ENCODE assay signal across 17 cellular contexts in genomic region chr11:292211-293121, GRCh38. TPM values are rescaled to one million over a fixed set of nuclear protein-coding genes. Genes with fewer than 3 reads are reported as not detected.
DNase-seq lines count a peak whose midpoint lies in the region; ATAC-seq and TF ChIP-seq lines count a peak whose summit lies in the region.
"Had no signal": no experiment of that assay in that cellular context is flagged by ENCODE, and none has a peak within 500 bp of the region (broad histone marks: within the 10 kb centered on the region; RNA-seq: fewer than 3 reads in every experiment).

No MANE protein-coding gene starts in this region.

- H3K4me1 ChIP-seq in right atrium auricular region, result peaks cover 0 to 23% of the 10 kb centered on the region in 2 donors
- H3K4me1 ChIP-seq in upper lobe of right lung, result peaks cover 22% of the 10 kb centered on the region

- intact Hi-C loops in Right ventricle myocardium inferior (cut with DNase I), result no loop called here
- intact Hi-C loops in left cardiac atrium (cut with DNase I), result loop anchor here in 1 of 2 donors (10.0 kb wide), 1 partner anchor 58 kb away; the partner anchor contains the start of genes PSMD13 and SIRT3
- intact Hi-C loops in upper lobe of right lung (cut with DNase I), result no loop called here

- H3K36me3 ChIP-seq in right atrium auricular region (no peaks in the 10 kb centered on the region), upper lobe of right lung (peaks cover 4% of the 10 kb centered on the region)

- H3K27me3 ChIP-seq in right atrium auricular region (no peaks in the 10 kb centered on the region), upper lobe of right lung (no peaks in the 10 kb centered on the region)

- TF ChIP-seq CTCF in right atrium auricular region (IDR thresholded peaks at IDR 0.05), result no peak
- no peak for TF ChIP-seq CTCF in upper lobe of right lung (IDR thresholded peaks at IDR 0.05)

- H3K4me3 ChIP-seq in right atrium auricular region (no peak overlapping the region), upper lobe of right lung (no peak overlapping the region)
- H3K4me3 ChIP-seq: GM23338 had no signal

- no peaks in the 10 kb centered on the region for H3K9me3 ChIP-seq in right atrium auricular region
- H3K9me3 ChIP-seq in upper lobe of right lung, result no peaks in the 10 kb centered on the region
- H3K9me3 ChIP-seq: Caco-2 had no signal

- peak; percentile 69 for DNase-seq in Right ventricle myocardium inferior (ENCODE audit: missing footprints)
- no peak for DNase-seq in right atrium auricular region (ENCODE audit: low spot score)
- DNase-seq in left cardiac atrium, result peak; percentile 18
- DNase-seq in upper lobe of right lung, result peak; percentile 64
- no peak for DNase-seq in cerebellar nuclear complex (lab: John Stamatoyannopoulos, UW)
- DNase-seq: Kasumi-1, naive B cell, NCI-H1436, NCI-H226 had no signal

- ATAC-seq in Right ventricle myocardium inferior, result no peak
- no peak for ATAC-seq in left cardiac atrium
- ATAC-seq in upper lobe of right lung, result no peak
- no peak for ATAC-seq in HG03442 (IDR thresholded peaks at IDR 0.05; ENCODE audit: unreplicated experiment)

- H3K27ac ChIP-seq in right atrium auricular region, result no peak overlapping the region
- H3K27ac ChIP-seq in upper lobe of right lung, result no peak overlapping the region

RNA-seq across cellular contexts. Expression of gene PGGHG, which starts 3.5 kb away (rescaled TPM):
- total RNA-seq in Right ventricle myocardium inferior, result 10.0 TPM
- total RNA-seq in right atrium auricular region, result 1 to 10 TPM; 4.9 to 9.4 TPM
- 10 to 100 TPM; 10.8 to 15.8 TPM for total RNA-seq in left cardiac atrium
- total RNA-seq in upper lobe of right lung, result 105 TPM

RNA-seq across cellular contexts. Expression of gene IFITM5, which starts 6.9 kb away (rescaled TPM):
- total RNA-seq in Right ventricle myocardium inferior (not detected), right atrium auricular region (not detected), left cardiac atrium (not detected), upper lobe of right lung (not detected)
- total RNA-seq: activated CD8-positive, alpha-beta memory T cell treated with anti-CD3 and anti-CD28 coated beads for 36 hours; Caco-2; fibroblast of villous mesenchyme; GM23338; lower leg skin; RPMI7951; subcutaneous adipose tissue had no signal

RNA-seq across cellular contexts. Expression of gene NLRP6, which starts 14.3 kb away (rescaled TPM):
- total RNA-seq in Right ventricle myocardium inferior, result 0.14 TPM
- under 1 TPM; 0.19 to 0.20 TPM for total RNA-seq in right atrium auricular region
- total RNA-seq in left cardiac atrium, result under 1 TPM; 0.16 to 0.62 TPM
- 1.7 TPM for total RNA-seq in upper lobe of right lung
- total RNA-seq: Caco-2, fibroblast of villous mesenchyme, RPMI7951 had no signal

RNA-seq across cellular contexts. Expression of gene IFITM2, which starts 15.2 kb away (rescaled TPM):
- 253 TPM for total RNA-seq in Right ventricle myocardium inferior
- 100 to 1,000 TPM; 120 to 296 TPM for total RNA-seq in right atrium auricular region
- total RNA-seq in left cardiac atrium, result 100 to 1,000 TPM; 420 to 494 TPM
- 521 TPM for total RNA-seq in upper lobe of right lung

RNA-seq across cellular contexts. Expression of gene IFITM1, which starts 21.4 kb away (rescaled TPM):
- total RNA-seq in Right ventricle myocardium inferior (125 TPM), right atrium auricular region (100 to 1,000 TPM in 1 of 2 donors, 10 to 100 TPM in 1; 82.3 to 241 TPM), left cardiac atrium (100 to 1,000 TPM; 151 to 215 TPM), upper lobe of right lung (128 TPM)

Comparison
In these comparisons a context has a peak if more than half of its experiments do, and no peak if none do; other contexts are left out.
1. DNase-seq: peak in Right ventricle myocardium inferior (single experiment), left cardiac atrium (single experiment) and upper lobe of right lung (single experiment); none in right atrium auricular region (single experiment) and cerebellar nuclear complex (0 of 2).